Comparison of ENCODE assay signal across 8 cellular contexts in the genomic region with DNA sequence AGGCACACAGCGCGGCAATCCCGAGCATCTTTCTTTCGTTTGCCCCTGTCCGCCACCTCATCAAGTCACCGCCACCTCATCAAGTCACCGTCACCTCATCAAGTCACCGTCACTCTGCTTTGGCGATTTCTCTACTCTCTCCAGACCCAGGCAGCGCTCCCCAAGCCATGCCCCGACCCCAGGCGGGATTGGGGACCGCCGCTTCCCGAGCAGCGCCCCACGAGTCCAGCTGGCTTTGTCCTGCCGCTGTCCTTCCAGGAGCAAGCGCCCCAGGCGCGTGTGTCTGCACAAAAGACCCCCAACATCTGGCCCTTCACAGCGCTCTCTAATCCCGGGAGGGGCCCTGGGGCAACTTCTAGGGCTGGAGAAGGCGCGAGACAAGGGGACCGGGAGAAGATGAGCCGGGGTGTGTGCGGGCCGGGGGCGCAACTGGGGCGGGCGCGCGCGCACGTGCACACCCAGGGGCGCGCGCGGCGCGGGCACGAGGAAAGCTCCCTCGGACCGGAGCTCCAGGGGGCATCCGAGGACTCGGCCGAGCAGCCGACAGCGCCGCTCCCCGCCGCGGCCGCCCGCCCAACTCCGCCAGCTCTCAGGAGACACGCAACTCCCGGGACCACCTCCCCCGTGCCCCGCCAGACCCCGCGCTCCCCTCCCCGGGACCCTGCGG. TPM values are rescaled to one million over a fixed set of nuclear protein-coding genes. Genes with fewer than 3 reads are reported as not detected.
A peak's percentile ranks its signal among the peaks of the same experiment; 100 is the strongest.
DNase-seq lines count a peak whose midpoint lies in the region; ATAC-seq and TF ChIP-seq lines count a peak whose summit lies in the region.

No MANE protein-coding gene starts in this region.

- H3K36me3 ChIP-seq in hepatocyte (replicated peaks; ENCODE audit: insufficient read depth, low read depth), result no peaks in the 10 kb centered on the region

- peak; percentile 4 for ATAC-seq in HG03045 (IDR thresholded peaks at IDR 0.05; ENCODE audit: unreplicated experiment)
- ATAC-seq in GM18858 (IDR thresholded peaks at IDR 0.05; ENCODE audit: unreplicated experiment), result no peak

- H3K9me2 ChIP-seq in hepatocyte (replicated peaks; ENCODE audit: insufficient read depth), result no peaks in the 10 kb centered on the region

- peak overlapping the region; percentile 98 for H2AFZ ChIP-seq in hepatocyte

- H3K9me3 ChIP-seq in hepatocyte (ENCODE audit: low read depth), result no peaks in the 10 kb centered on the region

- H3K4me1 ChIP-seq in hepatocyte (ENCODE audit: insufficient read depth), result peaks cover 21% of the 10 kb centered on the region

- no peaks in the 10 kb centered on the region for H4K20me1 ChIP-seq in hepatocyte (ENCODE audit: insufficient read depth, poor library complexity, severe bottlenecking)

- H3K4me3 ChIP-seq in hepatocyte (peak overlapping the region; percentile 99), retinal pigment epithelial cell (ENCODE audit: low read length) (peak overlapping the region; percentile 74)

- WGBS in hepatocyte (ENCODE audit: low lambda C conversion rate, missing lambda C conversion rate), result under 1% methylated on average over 26 of the region's 65 CpGs

- POLR2A ChIA-PET in RWPE1 (lab: Yijun Ruan, JAX; ENCODE audit: low non-redundant PET), result no interaction called here

- H3K27me3 ChIP-seq in hepatocyte, result no peaks in the 10 kb centered on the region

- peak overlapping the region; percentile 97 for H3K4me2 ChIP-seq in hepatocyte

- CTCF ChIA-PET in RWPE1 (lab: Yijun Ruan, JAX), result interaction anchor here (0.6 kb wide), 1 partner anchor 116 kb away, joined by 6 read pairs; no protein-coding TSS in a partner anchor

- peak; percentile 56 for DNase-seq in NCI-H2227 (lab: John Stamatoyannopoulos, UW; ENCODE audit: unreplicated experiment)
- no peak for DNase-seq in NCI-H2227 treated with DMSO at 0.1 percent for 48 hours (lab: John Stamatoyannopoulos, UW)
- peak; percentile 52 for DNase-seq in RWPE1 (ENCODE audit: low spot score)
- DNase-seq in anterior cingulate cortex (lab: John Stamatoyannopoulos, UW), result peak in 36 of 58 donors; percentile 6 to 58 (median 37)
- peak; percentile 85 for DNase-seq in hepatocyte (ENCODE audit: low spot score)
- no peak for DNase-seq in retinal pigment epithelial cell (ENCODE audit: low read depth)

- TF ChIP-seq CTCF in RWPE1 (conservative IDR thresholded peaks at IDR 0.05; ENCODE audit: low read depth), result no peak; the same call in 1 of the 2 replicates
- peak; percentile 20 for TF ChIP-seq CTCF in hepatocyte (IDR thresholded peaks at IDR 0.05; ENCODE audit: poor library complexity)
- TF ChIP-seq CTCF in retinal pigment epithelial cell (conservative IDR thresholded peaks at IDR 0.05; ENCODE audit: low read depth, low read length), result no peak

- peaks cover 32% of the 10 kb centered on the region for H3K79me2 ChIP-seq in hepatocyte

- H3K27ac ChIP-seq in RWPE1, result peak overlapping the region; percentile 76
- peak overlapping the region; percentile 83 for H3K27ac ChIP-seq in hepatocyte

RNA-seq across cellular contexts. Expression of gene RNF152, which starts 0.6 kb away (rescaled TPM):
- total RNA-seq in hepatocyte, result 18.3 and 21.1 TPM in 2 replicates
- polyA plus RNA-seq in hepatocyte, result 2.0 and 4.2 TPM in 2 replicates

Comparison
In these comparisons a context has a peak if more than half of its experiments do, and no peak if none do; other contexts are left out.
1. DNase-seq: peak in NCI-H2227 (single experiment), RWPE1 (single experiment), anterior cingulate cortex (36 of 58) and hepatocyte (single experiment); none in NCI-H2227 treated with DMSO at 0.1 percent for 48 hours (single experiment) and retinal pigment epithelial cell (single experiment).